7 cellular contexts compared by ENCODE assay signal in the genomic region with DNA sequence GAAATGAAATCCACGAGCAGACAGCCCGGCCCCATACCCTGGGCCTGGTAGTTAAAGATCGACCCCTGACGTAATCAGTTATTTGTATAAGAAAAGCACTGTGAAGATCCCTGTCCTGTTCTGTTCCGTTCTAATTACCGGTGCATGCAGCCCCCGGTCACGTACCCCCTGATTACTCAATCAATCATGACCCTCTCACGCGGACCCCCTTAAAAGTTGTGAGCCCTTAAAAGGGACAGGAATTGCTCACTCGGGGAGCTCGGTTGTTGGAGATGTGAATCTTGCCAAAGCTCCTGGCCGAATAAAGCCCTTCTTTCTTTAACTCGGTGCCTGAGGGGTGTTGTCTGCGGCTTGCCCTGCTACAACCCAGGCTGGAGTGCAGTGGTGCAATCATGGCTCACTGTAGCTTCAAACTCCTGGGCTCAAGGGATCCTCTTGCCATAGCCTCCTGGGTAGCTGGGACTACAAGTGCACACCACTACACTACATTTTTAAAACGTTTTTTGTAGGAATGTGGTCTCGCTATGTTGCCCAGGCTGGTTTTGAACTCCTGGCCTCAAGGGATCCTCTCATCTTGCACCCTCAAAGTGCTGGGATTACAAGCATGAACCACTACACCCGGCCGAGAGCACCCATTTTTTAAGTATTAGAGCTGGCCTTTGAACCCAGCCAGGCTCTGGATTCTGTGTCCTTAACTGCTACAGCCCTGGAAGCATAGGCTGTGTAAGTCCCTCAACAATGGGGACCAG.
DNase-seq lines count a peak whose midpoint lies in the region; ATAC-seq, FAIRE-seq and TF ChIP-seq lines count a peak whose summit lies in the region.
"Not testable (repeated sequence)": the region's sequence is repeated elsewhere in the genome, so short reads cannot be mapped to it uniquely, and the experiment has no call there.

No MANE protein-coding gene starts in this region.

- POLR2A ChIA-PET in HepG2 (lab: Yijun Ruan, JAX): interaction anchor here (5.3 kb wide), 1 partner anchor 173 kb away, joined by 42 read pairs; the partner anchor contains the start of gene WNK1

- not testable (repeated sequence) for H3K36me3 ChIP-seq in GM23338 (ENCODE audit: insufficient read depth); HepG2 (replicated peaks in 1 of 2; ENCODE audit: control insufficient read depth in 1 of 2, insufficient read depth in 2 of 2, low read length in 2 of 2); neural progenitor cell; gastrocnemius medialis

- H3K4me3 ChIP-seq in GM23338, neural progenitor cell, gastrocnemius medialis: not testable (repeated sequence)
- H3K4me3 ChIP-seq in HepG2 (replicated peaks in 1 of 3; ENCODE audit: insufficient read depth in 1 of 3, low read depth in 2 of 3, low read length in 3 of 3): peak overlapping the region in 1 of 3 experiments; percentile 27; a peak in 2 of 6 replicates

- FAIRE-seq in HepG2 (lab: Jason Lieb, UNC): peak; percentile 76

- H3K27ac ChIP-seq in GM23338 (ENCODE audit: low read depth); neural progenitor cell: not testable (repeated sequence)
- peak overlapping the region; percentile 86 for H3K27ac ChIP-seq in HepG2 (ENCODE audit: extremely low read length, insufficient read depth, low read length)
- H3K27ac ChIP-seq in gastrocnemius medialis: peak overlapping the region; percentile 30 to 65 (median 48)

- not testable (repeated sequence) for BruUV-seq in HepG2 (replicated peaks; lab: Mats Ljungman, UMichigan)

- H3K4me1 ChIP-seq in GM23338 (ENCODE audit: insufficient read depth): not testable (repeated sequence)
- H3K4me1 ChIP-seq in HepG2 (ENCODE audit: insufficient read depth, low read length) (peaks cover 94% of the 10 kb centered on the region), neural progenitor cell (peaks cover 39% of the 10 kb centered on the region), gastrocnemius medialis (peaks cover 38 to 44% of the 10 kb centered on the region in 2 donors)

- H2AFZ ChIP-seq in GM23338 (0 out of 2 replicates have a peak overlapping the region, but pooled peaks have one; percentile 1), neural progenitor cell (replicated peaks) (peak overlapping the region; percentile 7)
- not testable (repeated sequence) for H2AFZ ChIP-seq in HepG2 (ENCODE audit: low read length)

- not testable (repeated sequence) for TF ChIP-seq RAD21 in HepG2 (CRISPR knock-in tag; IDR thresholded peaks at IDR 0.05)

- not testable (repeated sequence) for ATAC-seq in GM23338, left cardiac atrium, gastrocnemius medialis
- peak; percentile 38 for ATAC-seq in HepG2

- peak overlapping the region; percentile 48 for H3K9ac ChIP-seq in HepG2 (ENCODE audit: insufficient read depth, low read depth, low read length)
- not testable (repeated sequence) for H3K9ac ChIP-seq in neural progenitor cell

- TF ChIP-seq EP300 in HepG2 (IDR thresholded peaks at IDR 0.05; ENCODE audit: low read depth in 2 of 2, low read length in 2 of 2): peak in 1 of 2 experiments; percentile 72; a peak in 2 of 4 replicates
- not testable (repeated sequence) for TF ChIP-seq EP300 in HepG2 (CRISPR knock-in tag; IDR thresholded peaks at IDR 0.05; ENCODE audit: borderline replicate concordance)

- CTCF ChIA-PET in HepG2 (lab: Yijun Ruan, JAX; ENCODE audit: low intra/inter-chr PET ratio, low total read pairs): not testable (repeated sequence)

- H3F3A ChIP-seq in GM23338 (replicated peaks; ENCODE audit: low read depth): not testable (repeated sequence)
- H3F3A ChIP-seq in neural progenitor cell (ENCODE audit: low read depth): peaks cover 46% of the 10 kb centered on the region

- not testable (repeated sequence) for H3K27me3 Mint-ChIP-seq in GM23338 (ENCODE audit: insufficient read depth, low read depth, poor library complexity); dendritic cell treated with granulocyte-macrophage colony-stimulating factor and Interleukin-4, amounts not matched to agents 40 ng/mL and 50 ng/mL, for 4 days
- peaks cover 21% of the 10 kb centered on the region for H3K27me3 Mint-ChIP-seq in neural progenitor cell (ENCODE audit: insufficient read depth, low read depth)

- not testable (repeated sequence) for H3K4me3 Mint-ChIP-seq in GM23338; dendritic cell treated with granulocyte-macrophage colony-stimulating factor and Interleukin-4, amounts not matched to agents 40 ng/mL and 50 ng/mL, for 4 days; neural progenitor cell

- not testable (repeated sequence) for H3K27ac Mint-ChIP-seq in GM23338, neural progenitor cell
- peak overlapping the region; percentile 69 for H3K27ac Mint-ChIP-seq in dendritic cell treated with granulocyte-macrophage colony-stimulating factor and Interleukin-4, amounts not matched to agents 40 ng/mL and 50 ng/mL, for 4 days

- not testable (repeated sequence) for H4K20me1 ChIP-seq in GM23338 (replicated peaks; ENCODE audit: insufficient read depth); HepG2 (ENCODE audit: insufficient read depth, low read length); neural progenitor cell (ENCODE audit: low read depth)

- not testable (repeated sequence) for H3K79me2 ChIP-seq in GM23338 (replicated peaks; ENCODE audit: insufficient read depth); HepG2 (ENCODE audit: insufficient read depth, low read length); neural progenitor cell (ENCODE audit: low read depth)

- H3K9me3 ChIP-seq in HepG2 (ENCODE audit: low read length); neural progenitor cell (ENCODE audit: low read depth); gastrocnemius medialis: not testable (repeated sequence)

- not testable (repeated sequence) for H3K4me2 ChIP-seq in GM23338
- H3K4me2 ChIP-seq in HepG2 (ENCODE audit: low read depth, low read length) (peak overlapping the region; percentile 56), neural progenitor cell (peak overlapping the region; percentile 63)

- H3K9me3 Mint-ChIP-seq in GM23338; dendritic cell treated with granulocyte-macrophage colony-stimulating factor and Interleukin-4, amounts not matched to agents 40 ng/mL and 50 ng/mL, for 4 days; neural progenitor cell: not testable (repeated sequence)

- not testable (repeated sequence) for TF ChIP-seq CTCF in GM23338 (conservative IDR thresholded peaks at IDR 0.05; ENCODE audit: low read depth in 2 of 2); HepG2 (CRISPR knock-in tag; IDR thresholded peaks at IDR 0.05); neural progenitor cell (IDR thresholded peaks at IDR 0.05); gastrocnemius medialis (IDR thresholded peaks at IDR 0.05 in 4 of 5, conservative IDR thresholded peaks at IDR 0.05 in 1 of 5)

- H3K9me2 ChIP-seq in GM23338 (ENCODE audit: insufficient read depth): not testable (repeated sequence)

- DNase-seq in GM23338 (ENCODE audit: low spot score); neural progenitor cell (ENCODE audit: low spot score); gastrocnemius medialis: not testable (repeated sequence)
- DNase-seq in SK-MEL-5 (ENCODE audit: low read depth, low spot score) (peak; percentile 41), left cardiac atrium (peak; percentile 9), HepG2 (ENCODE audit: low spot score) (peak; percentile 47)

- intact Hi-C loops in dendritic cell treated with granulocyte-macrophage colony-stimulating factor and Interleukin-4, amounts not matched to agents 40 ng/mL and 50 ng/mL, for 4 days (cut with micrococcal nuclease): loop anchor here (2.0 to 5.0 kb wide), 4 partner anchors 34 to 235 kb away; no protein-coding TSS in a partner anchor
- intact Hi-C loops in left cardiac atrium (cut with DNase I) (loop anchor here (10.0 kb wide), 2 partner anchors 177 to 367 kb away; partner anchors contain the start of genes RAD52 (in 1 of the 2) and WNK1 (in 1 of the 2)), HepG2 (cut with micrococcal nuclease; ENCODE audit: unreplicated experiment) (loop anchor here (5.0 to 10.0 kb wide), 3 partner anchors 39 to 1027 kb away; no protein-coding TSS in a partner anchor)
- intact Hi-C loops in gastrocnemius medialis (cut with DNase I; ENCODE audit: low total_unique reads): not testable (repeated sequence)

- not testable (repeated sequence) for H3K36me3 Mint-ChIP-seq in GM23338 (ENCODE audit: low read depth); dendritic cell treated with granulocyte-macrophage colony-stimulating factor and Interleukin-4, amounts not matched to agents 40 ng/mL and 50 ng/mL, for 4 days (ENCODE audit: low read depth); neural progenitor cell

- WGBS in HepG2 (ENCODE audit: low lambda C conversion rate): 5% methylated on average over 18 of the region's 19 CpGs

- H3K4me1 Mint-ChIP-seq in GM23338 (peaks cover 22% of the 10 kb centered on the region), neural progenitor cell (peaks cover 42% of the 10 kb centered on the region)
- H3K4me1 Mint-ChIP-seq in dendritic cell treated with granulocyte-macrophage colony-stimulating factor and Interleukin-4, amounts not matched to agents 40 ng/mL and 50 ng/mL, for 4 days (ENCODE audit: low read depth): peaks cover 28% of the 10 kb centered on the region

- in situ Hi-C loops in SK-MEL-5 (cut with HindIII; ENCODE audit: low pct_unique_long_range_greater_than_20kb, low sequenced_read_pairs): not testable (repeated sequence)
- in situ Hi-C loops in HepG2 (cut with HindIII; ENCODE audit: extremely low pct_ligation_motif_present, low pct_unique_long_range_greater_than_20kb) (loop anchor here (10.0 kb wide), 1 partner anchor 237 kb away; no protein-coding TSS in a partner anchor), gastrocnemius medialis (cut with MboI; ENCODE audit: low sequenced_read_pairs in 4 of 4) (loop anchor here (5.0 to 25.0 kb wide), 8 partner anchors 67 to 237 kb away; partner anchors contain the start of gene WNK1 (in 2 of the 4))

- not testable (repeated sequence) for TF ChIP-seq POLR2A in HepG2 (IDR thresholded peaks at IDR 0.05; ENCODE audit: insufficient read depth in 1 of 2, low read depth in 2 of 2, low read length in 2 of 2); gastrocnemius medialis (IDR thresholded peaks at IDR 0.05)

- not testable (repeated sequence) for H3K27me3 ChIP-seq in GM23338 (ENCODE audit: insufficient read depth); HepG2 (ENCODE audit: control insufficient read depth in 1 of 2, insufficient read depth in 2 of 2, low read length in 2 of 2); gastrocnemius medialis
- H3K27me3 ChIP-seq in neural progenitor cell: peaks cover 12% of the 10 kb centered on the region
